Comparison of ENCODE assay signal across 1 cellular context in the genomic region with DNA sequence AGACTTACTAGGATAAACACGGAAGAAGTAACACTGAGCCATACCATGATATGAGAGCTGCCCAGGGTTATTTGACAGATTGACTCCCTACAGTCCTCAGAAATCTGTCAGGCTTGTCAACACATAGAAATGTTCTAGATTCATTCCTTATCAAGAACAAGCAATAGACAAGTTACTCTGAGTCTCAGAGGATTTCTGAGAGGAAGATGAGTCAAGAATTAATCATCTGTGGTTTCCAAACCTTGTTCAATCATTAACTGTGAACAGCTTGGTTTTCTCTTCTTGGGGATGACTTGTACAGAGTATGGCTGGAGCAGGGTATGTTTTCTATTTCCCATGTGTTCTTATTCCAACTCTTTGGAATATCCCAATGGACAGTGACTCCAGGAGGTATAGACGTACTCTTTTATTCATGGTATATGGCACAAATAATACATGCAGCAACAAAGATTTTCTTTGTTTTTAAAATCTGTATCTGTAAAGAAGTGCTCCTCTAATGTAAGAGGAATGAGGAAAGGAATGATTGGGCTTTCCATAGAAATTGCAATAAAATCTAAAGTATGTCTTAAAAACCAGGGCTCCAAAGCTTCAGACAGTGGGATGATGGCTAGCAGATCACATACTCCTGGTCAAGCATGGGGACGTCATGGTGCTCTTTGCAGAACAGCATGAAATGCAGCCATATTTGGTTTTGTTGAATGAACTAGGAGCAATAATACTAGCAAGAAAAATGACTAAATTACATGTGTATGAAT.
TF ChIP-seq lines count a peak whose summit lies in the region.

No MANE protein-coding gene starts in this region.

TF ChIP-seq in GM12878, 131 proteins besides CTCF, POLR2A, EP300 and RAD21 (continued from another document):
- TF ChIP-seq IKZF2 (IDR thresholded peaks at IDR 0.05): peak; percentile 56 to 61; a peak in 3 of 4 replicates
- TF ChIP-seq IKZF1 (conservative IDR thresholded peaks at IDR 0.05): peak; percentile 53
- TF ChIP-seq, protein P1, sequence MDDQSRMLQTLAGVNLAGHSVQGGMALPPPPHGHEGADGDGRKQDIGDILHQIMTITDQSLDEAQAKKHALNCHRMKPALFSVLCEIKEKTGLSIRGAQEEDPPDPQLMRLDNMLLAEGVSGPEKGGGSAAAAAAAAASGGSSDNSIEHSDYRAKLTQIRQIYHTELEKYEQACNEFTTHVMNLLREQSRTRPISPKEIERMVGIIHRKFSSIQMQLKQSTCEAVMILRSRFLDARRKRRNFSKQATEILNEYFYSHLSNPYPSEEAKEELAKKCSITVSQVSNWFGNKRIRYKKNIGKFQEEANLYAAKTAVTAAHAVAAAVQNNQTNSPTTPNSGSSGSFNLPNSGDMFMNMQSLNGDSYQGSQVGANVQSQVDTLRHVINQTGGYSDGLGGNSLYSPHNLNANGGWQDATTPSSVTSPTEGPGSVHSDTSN (IDR thresholded peaks at IDR 0.05; ENCODE audit: insufficient replicate concordance, low read depth, low read length): peak; percentile 6
- 0 out of 2 replicates have a peak, but pooled peaks have one; percentile 21 for TF ChIP-seq ZNF217 (IDR thresholded peaks at IDR 0.05)
- TF ChIP-seq, protein P2, sequence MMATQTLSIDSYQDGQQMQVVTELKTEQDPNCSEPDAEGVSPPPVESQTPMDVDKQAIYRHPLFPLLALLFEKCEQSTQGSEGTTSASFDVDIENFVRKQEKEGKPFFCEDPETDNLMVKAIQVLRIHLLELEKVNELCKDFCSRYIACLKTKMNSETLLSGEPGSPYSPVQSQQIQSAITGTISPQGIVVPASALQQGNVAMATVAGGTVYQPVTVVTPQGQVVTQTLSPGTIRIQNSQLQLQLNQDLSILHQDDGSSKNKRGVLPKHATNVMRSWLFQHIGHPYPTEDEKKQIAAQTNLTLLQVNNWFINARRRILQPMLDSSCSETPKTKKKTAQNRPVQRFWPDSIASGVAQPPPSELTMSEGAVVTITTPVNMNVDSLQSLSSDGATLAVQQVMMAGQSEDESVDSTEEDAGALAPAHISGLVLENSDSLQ (IDR thresholded peaks at IDR 0.05): peak; percentile 60
- TF ChIP-seq CBFB (IDR thresholded peaks at IDR 0.05; ENCODE audit: low read depth): no peak
- peak; percentile 61; the same call in 1 of the 2 replicates for TF ChIP-seq MTA2 (IDR thresholded peaks at IDR 0.05; ENCODE audit: low read depth)
- TF ChIP-seq ATF7 (IDR thresholded peaks at IDR 0.05; ENCODE audit: low read depth): no peak
- no peak for TF ChIP-seq SMAD5 (IDR thresholded peaks at IDR 0.05; ENCODE audit: low read depth)
